ENCODE assay signal across 12 cellular contexts in the genomic region with DNA sequence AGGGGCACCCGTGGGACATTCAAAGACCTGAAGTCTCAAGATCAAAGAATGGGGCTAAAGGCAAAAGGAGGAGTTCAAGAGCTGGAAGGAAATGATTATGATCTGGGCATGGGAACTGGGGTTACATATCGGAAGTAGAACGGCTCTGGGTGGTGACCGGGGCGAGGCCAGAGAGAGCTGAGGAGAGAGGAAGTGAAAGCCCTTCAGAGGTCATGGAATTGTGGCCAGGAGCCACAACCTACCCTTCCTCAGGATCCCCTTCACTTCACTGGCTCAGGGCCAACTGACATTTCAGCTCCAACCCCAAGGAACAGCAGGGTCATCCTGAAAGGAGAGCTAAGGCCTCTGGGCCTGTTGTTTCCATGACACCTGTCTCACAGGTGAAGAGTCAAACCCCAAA. TPM values are rescaled to one million over a fixed set of nuclear protein-coding genes. Genes with fewer than 3 reads are reported as not detected.
DNase-seq lines count a peak whose midpoint lies in the region; FAIRE-seq and TF ChIP-seq lines count a peak whose summit lies in the region.
"Had no signal": no experiment of that assay in that cellular context is flagged by ENCODE, and none has a peak within 500 bp of the region (broad histone marks: within the 10 kb centered on the region; RNA-seq: fewer than 3 reads in every experiment).

No MANE protein-coding gene starts in this region.

- H2AFZ ChIP-seq in astrocyte (ENCODE audit: low read depth, low read length): no peak overlapping the region
- H2AFZ ChIP-seq in mesenchymal stem cell (ENCODE audit: low read depth, low read length): no peak overlapping the region

- H2BK5ac ChIP-seq in mesenchymal stem cell (ENCODE audit: low read depth, low read length, poor library complexity, severe bottlenecking): no peak overlapping the region

- H3K4me1 Mint-ChIP-seq in MCF 10A (ENCODE audit: insufficient read depth, unreplicated experiment) (peaks cover 7% of the 10 kb centered on the region), astrocyte (ENCODE audit: low read depth, unreplicated experiment) (peaks cover 12% of the 10 kb centered on the region)
- H3K4me1 Mint-ChIP-seq in CD8-positive, alpha-beta memory T cell: no peaks in the 10 kb centered on the region
- H3K4me1 Mint-ChIP-seq: immature natural killer cell had no signal

- H2BK15ac ChIP-seq in mesenchymal stem cell (ENCODE audit: low read depth, poor library complexity, severe bottlenecking): no peak overlapping the region

- H3K4me1 ChIP-seq in breast epithelium (no peaks in the 10 kb centered on the region), astrocyte (ENCODE audit: insufficient read depth, low read length) (peaks cover 10% of the 10 kb centered on the region), mesenchymal stem cell (ENCODE audit: control insufficient read depth, insufficient read depth, low read depth, low read length) (peaks cover 3% of the 10 kb centered on the region), uterus (peaks cover 0 to 4% of the 10 kb centered on the region in 2 donors)
- no peaks in the 10 kb centered on the region for H3K4me1 ChIP-seq in CD8-positive, alpha-beta memory T cell (ENCODE audit: insufficient read depth, low read length)

- no peak overlapping the region for H3K4me3 ChIP-seq in breast epithelium
- H3K4me3 ChIP-seq in astrocyte (ENCODE audit: insufficient read depth, low read depth, low read length): no peak overlapping the region
- H3K4me3 ChIP-seq in mesenchymal stem cell (ENCODE audit: insufficient read depth in 1 of 2, low read depth in 1 of 2, low read length in 2 of 2): peak overlapping the region in 1 of 2 experiments; percentile 25
- no peak overlapping the region for H3K4me3 ChIP-seq in uterus
- no peak overlapping the region for H3K4me3 ChIP-seq in CD8-positive, alpha-beta memory T cell (ENCODE audit: low read length)

- CTCF ChIA-PET in MCF 10A (lab: Yijun Ruan, JAX): interaction anchor here (0.7 kb wide), 1 partner anchor 17 kb away, joined by 3 read pairs; no protein-coding TSS in a partner anchor
- CTCF ChIA-PET in CD8-positive, alpha-beta memory T cell (lab: Charles Lee): no interaction called here

- peak overlapping the region; percentile 6 to 61 for H3K18ac ChIP-seq in mesenchymal stem cell (ENCODE audit: low read depth in 1 of 2, low read length in 2 of 2)

- DNase-seq in breast epithelium (ENCODE audit: low spot score in 2 of 2) (no peak), MCF 10A (ENCODE audit: unreplicated experiment) (no peak), astrocyte (ENCODE audit: low read depth) (no peak), mesenchymal stem cell (no peak), uterus (peak in 1 of 2 donors; percentile 26), NCI-H345 treated with DMSO at 0.1 percent for 48 hours (lab: John Stamatoyannopoulos, UW; ENCODE audit: unreplicated experiment) (no peak), GM19240 (ENCODE audit: insufficient read length, low spot score) (no peak)
- no peak for DNase-seq in CD8-positive, alpha-beta memory T cell
- DNase-seq: activated T-cell treated with anti-CD3 and anti-CD28 coated beads, Interleukin-2, amount 50 U/mL, for 72 hours; immature natural killer cell; NCI-H187 had no signal

- no peaks in the 10 kb centered on the region for H3K36me3 ChIP-seq in breast epithelium
- no peaks in the 10 kb centered on the region for H3K36me3 ChIP-seq in astrocyte (ENCODE audit: insufficient read depth, low read length)
- no peaks in the 10 kb centered on the region for H3K36me3 ChIP-seq in mesenchymal stem cell (ENCODE audit: control insufficient read depth in 1 of 2, insufficient read depth in 2 of 2, low read depth in 1 of 2, low read length in 2 of 2)
- H3K36me3 ChIP-seq in uterus: no peaks in the 10 kb centered on the region
- no peaks in the 10 kb centered on the region for H3K36me3 ChIP-seq in CD8-positive, alpha-beta memory T cell (ENCODE audit: insufficient read depth, low read length)

- H3K4me2 ChIP-seq in astrocyte (ENCODE audit: low read length) (peak overlapping the region; percentile 46), mesenchymal stem cell (ENCODE audit: low read length, poor library complexity, severe bottlenecking) (no peak overlapping the region)

- peak overlapping the region; percentile 67 to 77 for H3K27ac ChIP-seq in breast epithelium
- peak overlapping the region; percentile 24 for H3K27ac ChIP-seq in astrocyte (ENCODE audit: low read depth, low read length)
- H3K27ac ChIP-seq in mesenchymal stem cell (ENCODE audit: low read length, poor library complexity, severe bottlenecking): no peak overlapping the region
- H3K27ac ChIP-seq in uterus: peak overlapping the region; percentile 64 to 81
- no peak overlapping the region for H3K27ac ChIP-seq in CD8-positive, alpha-beta memory T cell (ENCODE audit: low read depth, low read length)

- peak overlapping the region; percentile 46 for H4K8ac ChIP-seq in mesenchymal stem cell (ENCODE audit: low read length)

- H2BK12ac ChIP-seq in mesenchymal stem cell (ENCODE audit: low read length in 2 of 2): peak overlapping the region; percentile 33 to 44

- H3K9me3 ChIP-seq in breast epithelium: no peaks in the 10 kb centered on the region
- H3K9me3 ChIP-seq in astrocyte (ENCODE audit: insufficient read depth, low read depth, low read length): no peaks in the 10 kb centered on the region
- no peaks in the 10 kb centered on the region for H3K9me3 ChIP-seq in mesenchymal stem cell (ENCODE audit: control insufficient read depth, low read length)
- H3K9me3 ChIP-seq in uterus: no peaks in the 10 kb centered on the region
- H3K9me3 ChIP-seq in CD8-positive, alpha-beta memory T cell (ENCODE audit: low read length): no peaks in the 10 kb centered on the region

- WGBS in mesenchymal stem cell: 84% methylated on average over 5 of the region's 5 CpGs

- TF ChIP-seq POLR2A in breast epithelium (IDR thresholded peaks at IDR 0.05) (no peak), uterus (IDR thresholded peaks at IDR 0.05) (no peak)

- no TSS peak for BruUV-seq in MCF 10A (replicated peaks; lab: Mats Ljungman, UMichigan)

- H4K20me1 ChIP-seq in astrocyte (ENCODE audit: insufficient read depth, low read length): no peaks in the 10 kb centered on the region

- FAIRE-seq in astrocyte (lab: Jason Lieb, UNC): no peak

- TF ChIP-seq CTCF in breast epithelium (IDR thresholded peaks at IDR 0.05) (no peak), MCF 10A (IDR thresholded peaks at IDR 0.05; ENCODE audit: unreplicated experiment) (no peak), astrocyte (IDR thresholded peaks at IDR 0.05; ENCODE audit: insufficient read depth, low read depth, low read length) (no peak), uterus (IDR thresholded peaks at IDR 0.05) (no peak)

- H2AK5ac ChIP-seq in mesenchymal stem cell (ENCODE audit: low read length, severe bottlenecking): no peak overlapping the region

- no peaks in the 10 kb centered on the region for H3K79me1 ChIP-seq in mesenchymal stem cell (replicated peaks; ENCODE audit: low read length, poor library complexity, severe bottlenecking)

- POLR2A ChIA-PET in MCF 10A (lab: Yijun Ruan, JAX): no interaction called here
- POLR2A ChIA-PET in CD8-positive, alpha-beta memory T cell (lab: Charles Lee): no interaction called here

- no peaks in the 10 kb centered on the region for H3K79me2 ChIP-seq in astrocyte (ENCODE audit: insufficient read depth, low read length)

- H3K27me3 ChIP-seq in breast epithelium (no peaks in the 10 kb centered on the region), astrocyte (ENCODE audit: insufficient read depth, low read length) (no peaks in the 10 kb centered on the region), mesenchymal stem cell (ENCODE audit: control insufficient read depth in 1 of 2, insufficient read depth in 1 of 2, low read length in 2 of 2) (no peaks in the 10 kb centered on the region), uterus (no peaks in the 10 kb centered on the region)
- no peaks in the 10 kb centered on the region for H3K27me3 ChIP-seq in CD8-positive, alpha-beta memory T cell (ENCODE audit: insufficient read depth, low read length, poor library complexity, severe bottlenecking)

- H3K14ac ChIP-seq in mesenchymal stem cell (ENCODE audit: low read length in 2 of 2): peak overlapping the region in 1 of 2 experiments; percentile 6

- H3K27me3 Mint-ChIP-seq in MCF 10A (ENCODE audit: insufficient read depth, unreplicated experiment) (no peaks in the 10 kb centered on the region), astrocyte (ENCODE audit: low read depth, unreplicated experiment) (peaks cover 8% of the 10 kb centered on the region)
- H3K27me3 Mint-ChIP-seq in CD8-positive, alpha-beta memory T cell: peaks cover 0 to 1% of the 10 kb centered on the region in 2 donors

- intact Hi-C loops in breast epithelium (cut with DNase I; ENCODE audit: low total_unique reads) (loop anchor here (5.0 kb wide), 1 partner anchor 50 kb away; no protein-coding TSS in a partner anchor), MCF 10A (cut with micrococcal nuclease) (no loop called here), uterus (cut with DNase I; ENCODE audit: low total_unique reads) (no loop called here)

- peak overlapping the region; percentile 35 for H4K91ac ChIP-seq in mesenchymal stem cell (ENCODE audit: low read length)

- H3K4me3 Mint-ChIP-seq in MCF 10A (ENCODE audit: unreplicated experiment) (no peak overlapping the region), astrocyte (ENCODE audit: unreplicated experiment) (no peak overlapping the region)
- no peak overlapping the region for H3K4me3 Mint-ChIP-seq in CD8-positive, alpha-beta memory T cell
- H3K4me3 Mint-ChIP-seq: activated T-cell treated with anti-CD3 and anti-CD28 coated beads, Interleukin-2, amount 50 U/mL, for 72 hours; immature natural killer cell; stimulated activated effector memory CD8-positive, alpha-beta T cell treated with anti-CD3 and anti-CD28 coated beads, Interleukin-12 subunit alpha, Interleukin-12 subunit beta, amount 100 ng/mL, for 72 hours had no signal

- no peak overlapping the region for H3K27ac Mint-ChIP-seq in MCF 10A (ENCODE audit: low read depth, unreplicated experiment)
- no peak overlapping the region for H3K27ac Mint-ChIP-seq in astrocyte (ENCODE audit: unreplicated experiment)
- H3K27ac Mint-ChIP-seq in CD8-positive, alpha-beta memory T cell: no peak overlapping the region
- H3K27ac Mint-ChIP-seq: activated T-cell treated with anti-CD3 and anti-CD28 coated beads, Interleukin-2, amount 50 U/mL, for 72 hours; immature natural killer cell; stimulated activated effector memory CD8-positive, alpha-beta T cell treated with anti-CD3 and anti-CD28 coated beads, Interleukin-12 subunit alpha, Interleukin-12 subunit beta, amount 100 ng/mL, for 72 hours had no signal

- no peak overlapping the region for H2BK120ac ChIP-seq in mesenchymal stem cell (ENCODE audit: low read depth, low read length)

- H3K4ac ChIP-seq in mesenchymal stem cell (ENCODE audit: low read depth in 1 of 2, low read length in 2 of 2): peak overlapping the region; percentile 17 to 37

- H3K9me3 Mint-ChIP-seq in MCF 10A (ENCODE audit: unreplicated experiment) (no peaks in the 10 kb centered on the region), astrocyte (ENCODE audit: unreplicated experiment) (no peaks in the 10 kb centered on the region)
- H3K9me3 Mint-ChIP-seq in CD8-positive, alpha-beta memory T cell: no peaks in the 10 kb centered on the region
- H3K9me3 Mint-ChIP-seq: stimulated activated effector memory CD8-positive, alpha-beta T cell treated with anti-CD3 and anti-CD28 coated beads, Interleukin-12 subunit alpha, Interleukin-12 subunit beta, amount 100 ng/mL, for 72 hours had no signal

- no peaks in the 10 kb centered on the region for H3K36me3 Mint-ChIP-seq in MCF 10A (ENCODE audit: insufficient read depth, unreplicated experiment)
- peaks cover 4% of the 10 kb centered on the region for H3K36me3 Mint-ChIP-seq in astrocyte (ENCODE audit: low read depth, unreplicated experiment)
- H3K36me3 Mint-ChIP-seq in CD8-positive, alpha-beta memory T cell: no peaks in the 10 kb centered on the region
- H3K36me3 Mint-ChIP-seq: immature natural killer cell; stimulated activated effector memory CD8-positive, alpha-beta T cell treated with anti-CD3 and anti-CD28 coated beads, Interleukin-12 subunit alpha, Interleukin-12 subunit beta, amount 100 ng/mL, for 72 hours had no signal

- no peak overlapping the region for H3K23ac ChIP-seq in mesenchymal stem cell (ENCODE audit: low read length in 2 of 2)

- H3K9ac ChIP-seq in astrocyte (ENCODE audit: low read length): no peak overlapping the region
- H3K9ac ChIP-seq in mesenchymal stem cell (ENCODE audit: low read length): peak overlapping the region; percentile 69

RNA-seq across cellular contexts. Expression of gene GALNT16, which starts 57.8 kb away (rescaled TPM):
- total RNA-seq in breast epithelium (10 to 100 TPM in 1 of 3 donors, 1 to 10 TPM in 2; 6.3 to 20.6 (median 8.8) TPM), MCF 10A (2022) (not detected in 2 replicates), astrocyte (6.2 and 6.3 TPM in 2 replicates), uterus (10 to 100 TPM in 3 of 4 donors, 1 to 10 TPM in 1; 2.1 to 35.9 (median 11.5) TPM)
- polyA plus RNA-seq in mesenchymal stem cell (2013, experiment 1 of 2): 5.4 TPM
- 4.2 TPM for polyA plus RNA-seq in mesenchymal stem cell (2013, experiment 2 of 2)
- under 1 TPM in 1 of 2 experiments, not detected in 1; 0.11 TPM for total RNA-seq in CD8-positive, alpha-beta memory T cell
- polyA plus RNA-seq in CD8-positive, alpha-beta memory T cell: not detected
- polyA plus RNA-seq: immature natural killer cell had no signal

Comparison
In these comparisons a context has a peak if more than half of its experiments do, and no peak if none do; other contexts are left out.
1. H3K27ac ChIP-seq: peak in breast epithelium (2 of 2), astrocyte (single experiment) and uterus (2 of 2); none in mesenchymal stem cell (single experiment) and CD8-positive, alpha-beta memory T cell (single experiment).